In genomic region chr6:9025796-9026195, GRCh38 we compare ENCODE assay signal across 33 cellular contexts.
"Had no signal": no experiment of that assay in that cellular context is flagged by ENCODE, and none has a peak within 500 bp of the region (broad histone marks: within the 10 kb centered on the region; RNA-seq: fewer than 3 reads in every experiment).

No MANE protein-coding gene starts in this region.

- H3K9me3 ChIP-seq: Peyer's patch had no signal

- H3K4me3 ChIP-seq: Peyer's patch had no signal

- DNase-seq: activated CD4-positive, alpha-beta T cell treated with anti-CD3 and anti-CD28 coated beads, Interleukin-2, amount 10 ng/mL, durations not matched to agents 24 days and 14 days; activated CD4-positive, alpha-beta T cell treated with anti-CD3 and anti-CD28 coated beads, Interleukin-2, amount 50 U/mL, for 4 hours; activated effector memory CD4-positive, alpha-beta T cell treated with anti-CD3 and anti-CD28 coated beads, Interleukin-2, amount 50 U/mL, for 16 hours; activated naive CD4-positive, alpha-beta T cell; activated naive CD4-positive, alpha-beta T cell treated with anti-CD3 and anti-CD28 coated beads, Interleukin-2, amount 50 U/mL, for 16 hours; activated T-cell treated with anti-CD3 and anti-CD28 coated beads, Interleukin-2, amount 50 U/mL, for 1 hour; activated T-cell treated with anti-CD3 and anti-CD28 coated beads, Interleukin-2, amount 50 U/mL, for 72 hours; amniotic stem cell; aorta; brain microvascular endothelial cell; central memory CD4-positive, alpha-beta T cell; NCI-H1092 treated with DMSO at 0.1 percent for 48 hours; NCI-H1417; NCI-H146; NCI-H187; NCI-H2029 treated with DMSO at 0.1 percent for 48 hours; NCI-H2107; NCI-H2171 treated with DMSO at 0.1 percent for 48 hours; NCI-H2227 treated with DMSO at 0.1 percent for 48 hours; NCI-H446; NCI-H510A treated with DMSO at 0.1 percent for 48 hours; NCI-H526 treated with DMSO at 0.1 percent for 48 hours; PC-3; Peyer's patch; SIG-M5; T-helper 1 cell; T-helper 2 cell; T1000 had no signal

- H3K27ac ChIP-seq: brain microvascular endothelial cell, Peyer's patch, RWPE1 had no signal

- H3K27me3 ChIP-seq: brain microvascular endothelial cell, Peyer's patch had no signal

- H3K36me3 ChIP-seq: brain microvascular endothelial cell, Peyer's patch had no signal

- ATAC-seq: activated CD8-positive, alpha-beta T cell treated with anti-CD3 and anti-CD28 coated beads for 36 hours; activated T-cell treated with anti-CD3 and anti-CD28 coated beads, Interleukin-2, amount 50 U/mL, for 72 hours; activated T-helper 17 cell treated with anti-CD3 and anti-CD28 coated beads, Interleukin-2, amount 50 U/mL, for 72 hours; PC-3; Right ventricle myocardium inferior; SK-N-SH treated with all-trans-retinoic acid at 6 μM for 48 hours had no signal

- H3K4me1 ChIP-seq: Peyer's patch had no signal
